1 cellular context compared by ENCODE assay signal in genomic region chr5:88875609-88876234, GRCh38.
TF ChIP-seq lines count a peak whose summit lies in the region.

No MANE protein-coding gene starts in this region.

TF ChIP-seq in HEK293, 187 proteins besides CTCF, POLR2A, EP300 and RAD21 (continued from another document):
- TF ChIP-seq PRDM10 (tag by site-specific recombination; IDR thresholded peaks at IDR 0.05) (peak; percentile 83), ZNF600 (tag by site-specific recombination; IDR thresholded peaks at IDR 0.05) (peak; percentile 87), ZBTB11 (tag by site-specific recombination; conservative IDR thresholded peaks at IDR 0.05; ENCODE audit: low read depth) (peak; percentile 96), ZBTB1 (tag by site-specific recombination; IDR thresholded peaks at IDR 0.05) (no peak), ZNF624 (tag by site-specific recombination; IDR thresholded peaks at IDR 0.05) (no peak), HOXA7 (CRISPR knock-in tag; IDR thresholded peaks at IDR 0.05; ENCODE audit: borderline replicate concordance) (no peak), ZNF747 (tag by site-specific recombination; IDR thresholded peaks at IDR 0.05) (no peak), MYNN (tag by site-specific recombination; IDR thresholded peaks at IDR 0.05; ENCODE audit: borderline replicate concordance) (no peak), IKZF3 (tag by site-specific recombination; IDR thresholded peaks at IDR 0.05) (peak; percentile 86), ZBTB10 (tag by site-specific recombination; IDR thresholded peaks at IDR 0.05) (no peak), WT1 (tag by site-specific recombination; IDR thresholded peaks at IDR 0.05) (no peak), ZNF560 (tag by site-specific recombination; IDR thresholded peaks at IDR 0.05; ENCODE audit: borderline replicate concordance) (no peak), ZNF175 (tag by site-specific recombination; IDR thresholded peaks at IDR 0.05) (no peak), ZNF660 (tag by site-specific recombination; IDR thresholded peaks at IDR 0.05) (peak; percentile 48; the same call in 1 of the 2 replicates), ZNF792 (tag by site-specific recombination; IDR thresholded peaks at IDR 0.05) (no peak), YY1 (tag by site-specific recombination; IDR thresholded peaks at IDR 0.05) (no peak), ZNF16 (tag by site-specific recombination; IDR thresholded peaks at IDR 0.05; ENCODE audit: low read depth) (no peak), ZNF280D (tag by site-specific recombination; IDR thresholded peaks at IDR 0.05) (no peak), ZBTB17 (tag by site-specific recombination; IDR thresholded peaks at IDR 0.05) (peak; percentile 23; the same call in 1 of the 2 replicates), ZNF544 (tag by site-specific recombination; IDR thresholded peaks at IDR 0.05) (no peak), HOXC10 (CRISPR knock-in tag; IDR thresholded peaks at IDR 0.05) (no peak)
